ENCODE assay signal across 32 cellular contexts in genomic region chr10:76954838-76955237, GRCh38.
"Had no signal": no experiment of that assay in that cellular context is flagged by ENCODE, and none has a peak within 500 bp of the region (broad histone marks: within the 10 kb centered on the region; RNA-seq: fewer than 3 reads in every experiment).

No MANE protein-coding gene starts in this region.

- H3K4me3 Mint-ChIP-seq: naive thymus-derived CD8-positive, alpha-beta T cell; natural killer cell treated with Interleukin-12 subunit alpha and Interleukin-12 subunit beta and Interleukin-15 and Interleukin-18, amount 100 ng/mL, for 72 hours; nephron progenitor cell; neural progenitor cell; stimulated activated memory B cell treated with anti-CD40 and anti-IgM and Interleukin-4, amounts not matched to agents 10 μg/mL and 1 μg/mL and 100 μg/mL, for 72 hours; stimulated activated naive CD8-positive, alpha-beta T cell treated with anti-CD3 and anti-CD28 coated beads, Interleukin-15, amount 100 ng/mL, for 72 hours; type B pancreatic cell had no signal

- H3K4me2 ChIP-seq: neural progenitor cell, smooth muscle cell had no signal

- DNase-seq: naive thymus-derived CD8-positive, alpha-beta T cell; nephron progenitor cell; occipital lobe; ovary; posterior cingulate gyrus; psoas muscle; right cardiac atrium; spleen; stimulated activated CD4-positive, alpha-beta T cell treated with anti-CD3 and anti-CD28 coated beads, Interleukin-12 subunit alpha, Interleukin-12 subunit beta, amount 100 ng/mL, for 4 hours; stimulated activated CD4-positive, alpha-beta T cell treated with anti-CD3 and anti-CD28 coated beads, Interleukin-1b, Interleukin-23, amount 100 ng/mL, for 48 hours; stimulated activated CD4-positive, alpha-beta T cell treated with anti-CD3 and anti-CD28 coated beads, Interleukin-4, amount 100 ng/mL, for 1 hour; stimulated activated CD4-positive, alpha-beta T cell treated with anti-CD3 and anti-CD28 coated beads, Interleukin-4, amount 100 ng/mL, for 4 hours; stimulated activated CD8-positive, alpha-beta memory T cell treated with anti-CD3 and anti-CD28 coated beads, Interleukin-4, amount 100 ng/mL, for 48 hours; stimulated activated naive CD4-positive, alpha-beta T cell; stimulated activated naive CD8-positive, alpha-beta T cell treated with anti-CD3 and anti-CD28 coated beads, Interleukin-15, amount 100 ng/mL, for 72 hours; stimulated activated naive CD8-positive, alpha-beta T cell treated with anti-CD3 and anti-CD28 coated beads, Interleukin-15, Interleukin-2, amounts not matched to agents 100 U/mL and 50 U/mL, for 24 hours; substantia nigra; testis; tibial artery; transverse colon; upper lobe of right lung; uterus had no signal

- H3K27me3 ChIP-seq: neural progenitor cell, ovary, spleen, suprapubic skin, testis, tibial artery, transverse colon, upper lobe of right lung, uterus had no signal

- H3K36me3 Mint-ChIP-seq: naive thymus-derived CD8-positive, alpha-beta T cell; natural killer cell treated with Interleukin-12 subunit alpha and Interleukin-12 subunit beta and Interleukin-15 and Interleukin-18, amount 100 ng/mL, for 72 hours; neural progenitor cell; stimulated activated memory B cell treated with anti-CD40 and anti-IgM and Interleukin-4, amounts not matched to agents 10 μg/mL and 1 μg/mL and 100 μg/mL, for 72 hours had no signal

- H2AFZ ChIP-seq: neural progenitor cell, parathyroid adenoma had no signal

- H3K27me3 Mint-ChIP-seq: stimulated activated memory B cell treated with anti-CD40 and anti-IgM and Interleukin-4, amounts not matched to agents 10 μg/mL and 1 μg/mL and 100 μg/mL, for 72 hours; stimulated activated naive CD8-positive, alpha-beta T cell treated with anti-CD3 and anti-CD28 coated beads, Interleukin-15, amount 100 ng/mL, for 72 hours had no signal

- H3K36me3 ChIP-seq: neural progenitor cell, ovary, spleen, suprapubic skin, transverse colon, upper lobe of right lung, uterus had no signal

- H3K27ac Mint-ChIP-seq: naive thymus-derived CD8-positive, alpha-beta T cell; natural killer cell treated with Interleukin-12 subunit alpha and Interleukin-12 subunit beta and Interleukin-15 and Interleukin-18, amount 100 ng/mL, for 72 hours; nephron progenitor cell; neural progenitor cell; progenitor cell of endocrine pancreas; stimulated activated memory B cell treated with anti-CD40 and anti-IgM and Interleukin-4, amounts not matched to agents 10 μg/mL and 1 μg/mL and 100 μg/mL, for 72 hours; stimulated activated naive CD8-positive, alpha-beta T cell treated with anti-CD3 and anti-CD28 coated beads, Interleukin-15, amount 100 ng/mL, for 72 hours had no signal

- H3K9me3 Mint-ChIP-seq: natural killer cell treated with Interleukin-12 subunit alpha and Interleukin-12 subunit beta and Interleukin-15 and Interleukin-18, amount 100 ng/mL, for 72 hours; stimulated activated memory B cell treated with anti-CD40 and anti-IgM and Interleukin-4, amounts not matched to agents 10 μg/mL and 1 μg/mL and 100 μg/mL, for 72 hours; stimulated activated naive CD8-positive, alpha-beta T cell treated with anti-CD3 and anti-CD28 coated beads, Interleukin-15, amount 100 ng/mL, for 72 hours; type B pancreatic cell had no signal

- H3K9me3 ChIP-seq: ovary, psoas muscle, spleen, suprapubic skin, testis, tibial artery, transverse colon, upper lobe of right lung, uterus had no signal

- ATAC-seq: naive thymus-derived CD8-positive, alpha-beta T cell; natural killer cell treated with Interleukin-12 subunit alpha and Interleukin-12 subunit beta and Interleukin-15 and Interleukin-18, amount 100 ng/mL, for 72 hours; psoas muscle; right cardiac atrium; sciatic nerve; stimulated activated memory B cell treated with anti-CD40 and anti-IgM and Interleukin-4, amounts not matched to agents 10 μg/mL and 1 μg/mL and 100 μg/mL, for 72 hours; stimulated activated naive CD8-positive, alpha-beta T cell treated with anti-CD3 and anti-CD28 coated beads, Interleukin-15, amount 100 ng/mL, for 72 hours; stimulated activated naive CD8-positive, alpha-beta T cell treated with anti-CD3 and anti-CD28 coated beads, Interleukin-15, Interleukin-2, amounts not matched to agents 100 U/mL and 50 U/mL, for 24 hours; upper lobe of right lung had no signal

- H3K4me1 ChIP-seq: neural progenitor cell, parathyroid adenoma, psoas muscle, spleen, suprapubic skin, testis, tibial artery, transverse colon, upper lobe of right lung, uterus had no signal

- H3K4me1 Mint-ChIP-seq: naive thymus-derived CD8-positive, alpha-beta T cell; stimulated activated memory B cell treated with anti-CD40 and anti-IgM and Interleukin-4, amounts not matched to agents 10 μg/mL and 1 μg/mL and 100 μg/mL, for 72 hours; stimulated activated naive CD8-positive, alpha-beta T cell treated with anti-CD3 and anti-CD28 coated beads, Interleukin-15, amount 100 ng/mL, for 72 hours had no signal

- H3K79me2 ChIP-seq: parathyroid adenoma had no signal

- H3K27ac ChIP-seq: neural progenitor cell, ovary, parathyroid adenoma, psoas muscle, skin epidermis, spleen, suprapubic skin, testis, tibial artery, transverse colon, upper lobe of right lung, uterus had no signal

- H3K9ac ChIP-seq: neural progenitor cell, parathyroid adenoma had no signal

- H3K4me3 ChIP-seq: neural progenitor cell, ovary, psoas muscle, skin epidermis, smooth muscle cell, spleen, suprapubic skin, testis, tibial artery, transverse colon, upper lobe of right lung, uterus had no signal
